Comparison of ENCODE assay signal across 15 cellular contexts in genomic region chr12:68462799-68463198, GRCh38.
DNase-seq lines count a peak whose midpoint lies in the region; ATAC-seq, FAIRE-seq and TF ChIP-seq lines count a peak whose summit lies in the region.
"Had no signal": no experiment of that assay in that cellular context is flagged by ENCODE, and none has a peak within 500 bp of the region (broad histone marks: within the 10 kb centered on the region; RNA-seq: fewer than 3 reads in every experiment).

No MANE protein-coding gene starts in this region.

- H4K20me1 ChIP-seq in HepG2 (ENCODE audit: insufficient read depth, low read length) = no peaks in the 10 kb centered on the region
- H4K20me1 ChIP-seq in OCI-LY7 (ENCODE audit: insufficient read depth, low read length) = no peaks in the 10 kb centered on the region
- H4K20me1 ChIP-seq in GM23248 (ENCODE audit: insufficient read depth) = no peaks in the 10 kb centered on the region

- peak overlapping the region; percentile 27 to 47 (median 36); a peak in 3 of 6 replicates for H3K4me3 ChIP-seq in HepG2 (replicated peaks in 1 of 3; ENCODE audit: insufficient read depth in 1 of 3, low read depth in 2 of 3, low read length in 3 of 3)
- peak overlapping the region in 1 of 3 donors; percentile 18 for H3K4me3 ChIP-seq in right lobe of liver
- H3K4me3 ChIP-seq in OCI-LY7 (ENCODE audit: low read depth, low read length, poor library complexity, severe bottlenecking) = peak overlapping the region; percentile 21
- H3K4me3 ChIP-seq in lower leg skin (ENCODE audit: low read depth, poor library complexity, severe bottlenecking) = no peak overlapping the region
- H3K4me3 ChIP-seq in GM23248 = no peak overlapping the region
- H3K4me3 ChIP-seq in sigmoid colon = no peak overlapping the region
- H3K4me3 ChIP-seq: testis had no signal

- H3K27me3 ChIP-seq in HepG2 (ENCODE audit: control insufficient read depth in 1 of 2, insufficient read depth in 2 of 2, low read length in 2 of 2) = no peaks in the 10 kb centered on the region
- H3K27me3 ChIP-seq in right lobe of liver = no peaks in the 10 kb centered on the region
- no peaks in the 10 kb centered on the region for H3K27me3 ChIP-seq in GM23248 (replicated peaks; ENCODE audit: insufficient read depth)
- no peaks in the 10 kb centered on the region for H3K27me3 ChIP-seq in sigmoid colon
- H3K27me3 ChIP-seq: heart right ventricle, testis had no signal

- H3K4me2 ChIP-seq in HepG2 (ENCODE audit: low read depth, low read length) (peak overlapping the region; percentile 66), OCI-LY7 (ENCODE audit: low read length) (peak overlapping the region; percentile 50), GM23248 (ENCODE audit: unreplicated experiment) (no peak overlapping the region)

- no peaks in the 10 kb centered on the region for H3K27me3 Mint-ChIP-seq in central memory CD8-positive, alpha-beta T cell

- intact Hi-C loops in HepG2 (cut with micrococcal nuclease; ENCODE audit: unreplicated experiment) (no loop called here), right lobe of liver (cut with DNase I) (no loop called here), OCI-LY7 (cut with micrococcal nuclease; ENCODE audit: unreplicated experiment) (no loop called here), lower leg skin (cut with DNase I; ENCODE audit: low total_unique reads) (no loop called here), sigmoid colon (cut with DNase I) (no loop called here)

- peak overlapping the region; percentile 27; the same call in 1 of the 2 replicates for H3K9ac ChIP-seq in HepG2 (ENCODE audit: insufficient read depth, low read depth, low read length)
- no peak overlapping the region for H3K9ac ChIP-seq in GM23248

- no peak for FAIRE-seq in HepG2 (lab: Jason Lieb, UNC)
- FAIRE-seq: H54 had no signal

- H3K9me3 Mint-ChIP-seq in central memory CD8-positive, alpha-beta T cell = no peaks in the 10 kb centered on the region

- CTCF ChIA-PET in HepG2 (lab: Yijun Ruan, JAX; ENCODE audit: low intra/inter-chr PET ratio, low total read pairs) (no interaction called here), OCI-LY7 (lab: Charles Lee; ENCODE audit: unreplicated experiment) (no interaction called here), RWPE1 (lab: Yijun Ruan, JAX) (no interaction called here)

- ATAC-seq in HepG2 (no peak), right lobe of liver (no peak)
- ATAC-seq in central memory CD8-positive, alpha-beta T cell (replicated peaks; ENCODE audit: extremely low read depth, poor library complexity, severe bottlenecking) = no peak
- ATAC-seq: heart right ventricle had no signal

- H2AFZ ChIP-seq in HepG2 (ENCODE audit: low read length) = peak overlapping the region; percentile 92
- H2AFZ ChIP-seq in OCI-LY7 (ENCODE audit: low read length) = peak overlapping the region; percentile 61; the same call in 1 of the 2 replicates
- no peak overlapping the region for H2AFZ ChIP-seq in GM23248

- H3K4me1 ChIP-seq in HepG2 (ENCODE audit: insufficient read depth, low read length) (no peaks in the 10 kb centered on the region), right lobe of liver (no peaks in the 10 kb centered on the region), OCI-LY7 (ENCODE audit: insufficient read depth, low read length, poor library complexity, severe bottlenecking) (no peaks in the 10 kb centered on the region), GM23248 (ENCODE audit: insufficient read depth) (no peaks in the 10 kb centered on the region), sigmoid colon (peaks cover 0 to 17% (median 9%) of the 10 kb centered on the region in 4 donors)
- H3K4me1 ChIP-seq: heart right ventricle, testis had no signal

- no peak for TF ChIP-seq RAD21 in HepG2 (CRISPR knock-in tag; IDR thresholded peaks at IDR 0.05)

- H3K27ac Mint-ChIP-seq in central memory CD8-positive, alpha-beta T cell (ENCODE audit: low read depth) = peak overlapping the region; percentile 91
- H3K27ac Mint-ChIP-seq: progenitor cell of endocrine pancreas had no signal

- H3K36me3 ChIP-seq in HepG2 (replicated peaks in 1 of 2; ENCODE audit: control insufficient read depth in 1 of 2, insufficient read depth in 2 of 2, low read length in 2 of 2) (no peaks in the 10 kb centered on the region), right lobe of liver (no peaks in the 10 kb centered on the region), OCI-LY7 (ENCODE audit: insufficient read depth, low read length) (no peaks in the 10 kb centered on the region), GM23248 (ENCODE audit: low read depth) (no peaks in the 10 kb centered on the region), sigmoid colon (no peaks in the 10 kb centered on the region)
- H3K36me3 ChIP-seq: heart right ventricle had no signal

- H3K79me2 ChIP-seq in HepG2 (ENCODE audit: insufficient read depth, low read length) (no peaks in the 10 kb centered on the region), OCI-LY7 (ENCODE audit: insufficient read depth, low read depth, low read length) (no peaks in the 10 kb centered on the region), GM23248 (ENCODE audit: insufficient read depth) (no peaks in the 10 kb centered on the region)

- no peaks in the 10 kb centered on the region for H3K9me3 ChIP-seq in HepG2 (ENCODE audit: low read length)
- no peaks in the 10 kb centered on the region for H3K9me3 ChIP-seq in right lobe of liver
- no peaks in the 10 kb centered on the region for H3K9me3 ChIP-seq in OCI-LY7 (ENCODE audit: low read length)
- no peaks in the 10 kb centered on the region for H3K9me3 ChIP-seq in GM23248 (ENCODE audit: low read depth)
- H3K9me3 ChIP-seq in sigmoid colon = no peaks in the 10 kb centered on the region
- H3K9me3 ChIP-seq: testis had no signal

- in situ Hi-C loops in HepG2 (cut with HindIII; ENCODE audit: extremely low pct_ligation_motif_present, low pct_unique_long_range_greater_than_20kb) (no loop called here), GM23248 (cut with MboI) (no loop called here)

- H3K4me3 Mint-ChIP-seq in central memory CD8-positive, alpha-beta T cell = peak overlapping the region; percentile 85

- POLR2A ChIA-PET in HepG2 (lab: Yijun Ruan, JAX) = no interaction called here
- POLR2A ChIA-PET in OCI-LY7 (lab: Charles Lee) = interaction anchor here (0.6 to 0.7 kb wide), 5 partner anchors 8 to 340 kb away, joined by 3 to 7 read pairs (median 3); no protein-coding TSS in a partner anchor
- POLR2A ChIA-PET in RWPE1 (lab: Yijun Ruan, JAX; ENCODE audit: low non-redundant PET) = no interaction called here

- peaks cover 15% of the 10 kb centered on the region for H3K4me1 Mint-ChIP-seq in central memory CD8-positive, alpha-beta T cell

- TF ChIP-seq EP300 in HepG2 (IDR thresholded peaks at IDR 0.05; ENCODE audit: low read depth in 2 of 2, low read length in 2 of 2) (no peak), HepG2 (CRISPR knock-in tag; IDR thresholded peaks at IDR 0.05; ENCODE audit: borderline replicate concordance) (no peak), sigmoid colon (IDR thresholded peaks at IDR 0.05) (no peak)

- no peaks in the 10 kb centered on the region for H3F3A ChIP-seq in GM23248 (ENCODE audit: insufficient read depth)

- WGBS in HepG2 (ENCODE audit: low lambda C conversion rate) = 24% methylated on average over 4 of the region's 4 CpGs
- 47% methylated on average over 4 of the region's 4 CpGs for WGBS in right lobe of liver (ENCODE audit: insufficient coverage, low coverage, low lambda C conversion rate, missing lambda C conversion rate)
- 79 to 86% methylated on average over 4 of the region's 4 CpGs for WGBS in lower leg skin, 2 donors
- 84 to 85% methylated on average over 4 of the region's 4 CpGs for WGBS in GM23248 (ENCODE audit: low coverage in 1 of 2, low lambda C conversion rate in 2 of 2, missing lambda C conversion rate in 2 of 2), 2 experiments
- 75 to 82% methylated on average over 4 of the region's 4 CpGs for WGBS in sigmoid colon, 2 donors

- TF ChIP-seq POLR2A in HepG2 (IDR thresholded peaks at IDR 0.05; ENCODE audit: insufficient read depth in 1 of 2, low read depth in 2 of 2, low read length in 2 of 2) (no peak), right lobe of liver (IDR thresholded peaks at IDR 0.05) (no peak), lower leg skin (IDR thresholded peaks at IDR 0.05) (no peak), sigmoid colon (IDR thresholded peaks at IDR 0.05) (no peak)

- H3K9me2 ChIP-seq in OCI-LY7 (ENCODE audit: insufficient read depth, low read length) (no peaks in the 10 kb centered on the region), GM23248 (ENCODE audit: insufficient read depth) (no peaks in the 10 kb centered on the region)

- TF ChIP-seq CTCF in HepG2 (CRISPR knock-in tag; IDR thresholded peaks at IDR 0.05) (no peak), right lobe of liver (IDR thresholded peaks at IDR 0.05) (no peak), OCI-LY7 (conservative IDR thresholded peaks at IDR 0.05; ENCODE audit: low read length) (no peak), lower leg skin (IDR thresholded peaks at IDR 0.05) (no peak), sigmoid colon (IDR thresholded peaks at IDR 0.05) (no peak), RWPE1 (conservative IDR thresholded peaks at IDR 0.05; ENCODE audit: low read depth) (no peak)

- peaks cover 3% of the 10 kb centered on the region for H3K36me3 Mint-ChIP-seq in central memory CD8-positive, alpha-beta T cell (ENCODE audit: insufficient read depth)

- DNase-seq in HepG2 (ENCODE audit: low spot score) (no peak), right lobe of liver (no peak), OCI-LY7 (ENCODE audit: low spot score) (peak; percentile 3), lower leg skin (ENCODE audit: low spot score in 2 of 2) (no peak), GM23248 (no peak), sigmoid colon (no peak), RWPE1 (ENCODE audit: low spot score) (no peak)
- DNase-seq in central memory CD8-positive, alpha-beta T cell (ENCODE audit: low spot score in 2 of 2) = no peak
- DNase-seq: amniotic stem cell, heart right ventricle, Kasumi-1, SHP77, testis had no signal

- no TSS peak for BruUV-seq in HepG2 (replicated peaks; lab: Mats Ljungman, UMichigan)
- no TSS peak for BruUV-seq in OCI-LY7 (replicated peaks; lab: Mats Ljungman, UMichigan)

- H3K27ac ChIP-seq in HepG2 (ENCODE audit: extremely low read length, insufficient read depth, low read length) (no peak overlapping the region), right lobe of liver (no peak overlapping the region), OCI-LY7 (ENCODE audit: low read depth, low read length, poor library complexity, severe bottlenecking) (no peak overlapping the region), GM23248 (no peak overlapping the region), sigmoid colon (no peak overlapping the region), RWPE1 (no peak overlapping the region)
- H3K27ac ChIP-seq: testis had no signal

TF ChIP-seq in HepG2, 621 proteins besides CTCF, POLR2A, EP300 and RAD21:
- no peak for TF ChIP-seq NBN (conservative IDR thresholded peaks at IDR 0.05)
- no peak for TF ChIP-seq ZNF619 (CRISPR knock-in tag; IDR thresholded peaks at IDR 0.05)
- no peak for TF ChIP-seq JUN (CRISPR knock-in tag; IDR thresholded peaks at IDR 0.05)
- TF ChIP-seq NCOA2 (CRISPR knock-in tag; IDR thresholded peaks at IDR 0.05) = no peak

Comparison
In these comparisons a context has a peak if more than half of its experiments do, and no peak if none do; other contexts are left out.
1. H3K4me3 ChIP-seq: peak in HepG2 (3 of 3) and OCI-LY7 (single experiment); none in lower leg skin (single experiment), GM23248 (single experiment) and sigmoid colon (0 of 4).